ENCODE assay signal across 1 cellular context in genomic region chr3:104825116-104825515, GRCh38.
TF ChIP-seq lines count a peak whose summit lies in the region.

No MANE protein-coding gene starts in this region.

TF ChIP-seq in WTC11, 78 proteins besides CTCF, POLR2A, EP300 and RAD21 (continued from another document):
- no peak for TF ChIP-seq ZNF121 (CRISPR knock-in tag; IDR thresholded peaks at IDR 0.05)
